In the genomic region with DNA sequence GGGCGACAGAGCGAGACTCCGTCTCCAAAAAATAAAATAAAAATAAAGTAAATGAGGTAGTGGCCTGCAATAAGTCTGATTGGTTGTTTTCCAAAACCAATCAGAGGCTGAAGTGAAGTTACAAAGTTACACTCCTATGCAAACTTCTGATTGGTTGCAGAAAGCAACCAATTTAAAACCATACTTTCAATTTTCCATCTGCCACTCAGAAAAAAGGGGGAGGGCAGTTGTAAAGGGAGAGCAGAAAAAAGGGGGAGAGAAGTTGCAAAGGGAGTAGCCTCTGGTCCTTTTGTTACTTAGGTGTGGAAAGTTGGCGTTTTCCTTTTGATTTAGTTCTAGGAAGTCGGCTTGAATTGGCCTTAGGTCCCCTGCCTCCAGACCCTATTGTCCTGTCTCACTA, we compare ENCODE assay signal across 21 cellular contexts. TPM values are rescaled to one million over a fixed set of nuclear protein-coding genes. Genes with fewer than 3 reads are reported as not detected.
DNase-seq lines count a peak whose midpoint lies in the region; ATAC-seq, FAIRE-seq and TF ChIP-seq lines count a peak whose summit lies in the region.
"Had no signal": no experiment of that assay in that cellular context is flagged by ENCODE, and none has a peak within 500 bp of the region (broad histone marks: within the 10 kb centered on the region; RNA-seq: fewer than 3 reads in every experiment).

No MANE protein-coding gene starts in this region.

- no peak overlapping the region for H3K4me2 ChIP-seq in keratinocyte (ENCODE audit: control insufficient read depth, extremely low read depth, insufficient read depth, low read depth, low read length)

- no peak for FAIRE-seq in keratinocyte (lab: Jason Lieb, UNC)
- FAIRE-seq: pancreas had no signal

- H3K4me3 ChIP-seq in Panc1 (ENCODE audit: low read depth in 2 of 2, low read length in 2 of 2) (peak overlapping the region; percentile 25 to 49), keratinocyte (ENCODE audit: control insufficient read depth in 2 of 3, extremely low read depth in 1 of 3, insufficient read depth in 2 of 3, low read depth in 1 of 3, low read length in 3 of 3) (no peak overlapping the region)
- H3K4me3 ChIP-seq: cardiac muscle cell, pancreas had no signal

- POLR2A ChIA-PET in activated CD4-positive, alpha-beta T cell treated with anti-CD3 and anti-CD28 coated beads for 36 hours (lab: Charles Lee) = no interaction called here
- POLR2A ChIA-PET in Panc1 (lab: Charles Lee) = interaction anchor here (0.6 kb wide), 1 partner anchor 126 kb away, joined by 6 read pairs; no protein-coding TSS in a partner anchor

- H3K27ac ChIP-seq in Panc1 (ENCODE audit: low read length) = 0 out of 2 replicates have a peak overlapping the region, but pooled peaks have one; percentile 9
- H3K27ac ChIP-seq in keratinocyte (ENCODE audit: control insufficient read depth, insufficient read depth, low read length) = no peak overlapping the region
- H3K27ac ChIP-seq: C4-2B, cardiac muscle cell, esophagus muscularis mucosa, pancreas had no signal

- H3K9me1 ChIP-seq in keratinocyte (ENCODE audit: control insufficient read depth, extremely low read depth, insufficient read depth, low read length) = no peaks in the 10 kb centered on the region

- H3K4me1 ChIP-seq in Panc1 (ENCODE audit: control insufficient read depth, insufficient read depth, low read length) (no peaks in the 10 kb centered on the region), keratinocyte (ENCODE audit: control insufficient read depth, extremely low read depth, insufficient read depth, low read length) (no peaks in the 10 kb centered on the region)
- H3K4me1 ChIP-seq: pancreas had no signal

- no TSS peak for BruUV-seq in Panc1 (replicated peaks; lab: Mats Ljungman, UMichigan)

- peaks cover 3% of the 10 kb centered on the region for H3K27me3 Mint-ChIP-seq in activated CD4-positive, alpha-beta T cell treated with anti-CD3 and anti-CD28 coated beads for 36 hours

- H4K20me1 ChIP-seq in keratinocyte (ENCODE audit: control insufficient read depth, extremely low read depth, insufficient read depth, low read length) = no peaks in the 10 kb centered on the region

- peak overlapping the region; percentile 44 for H2AFZ ChIP-seq in keratinocyte (ENCODE audit: control insufficient read depth, low read length)

- H3K9me3 ChIP-seq in Panc1 (ENCODE audit: control insufficient read depth, insufficient read depth, low read depth, low read length) (peaks cover 9% of the 10 kb centered on the region; the same call in 1 of the 2 replicates), keratinocyte (ENCODE audit: control insufficient read depth, low read depth, low read length) (no peaks in the 10 kb centered on the region)
- H3K9me3 ChIP-seq: esophagus muscularis mucosa, pancreas had no signal

- H3K79me2 ChIP-seq in keratinocyte (ENCODE audit: control insufficient read depth, insufficient read depth, low read length) = no peaks in the 10 kb centered on the region

- H3K9ac ChIP-seq in keratinocyte (ENCODE audit: control insufficient read depth, extremely low read depth, insufficient read depth, low read length) = no peak overlapping the region

- H3K27me3 ChIP-seq in Panc1 (ENCODE audit: control insufficient read depth, insufficient read depth, low read length) (no peaks in the 10 kb centered on the region), keratinocyte (ENCODE audit: control insufficient read depth, extremely low read depth, insufficient read depth, low read length) (no peaks in the 10 kb centered on the region)
- H3K27me3 ChIP-seq: cardiac muscle cell, esophagus muscularis mucosa, pancreas had no signal

- no peak for TF ChIP-seq CTCF in Panc1 (IDR thresholded peaks at IDR 0.05)
- no peak for TF ChIP-seq CTCF in keratinocyte (optimal IDR thresholded peaks at IDR 0.05 in 1 of 3, IDR thresholded peaks at IDR 0.05 in 1 of 3, conservative IDR thresholded peaks at IDR 0.05 in 1 of 3; ENCODE audit: extremely low read depth in 1 of 3, insufficient read depth in 2 of 3, low read length in 3 of 3)

- peaks cover 7% of the 10 kb centered on the region for H3K9me3 Mint-ChIP-seq in activated CD4-positive, alpha-beta T cell treated with anti-CD3 and anti-CD28 coated beads for 36 hours (ENCODE audit: low read depth)

- H3K27ac Mint-ChIP-seq in activated CD4-positive, alpha-beta T cell treated with anti-CD3 and anti-CD28 coated beads for 36 hours = no peak overlapping the region
- H3K27ac Mint-ChIP-seq: HFFc6; T-helper 2 cell treated with Interferon-gamma antibody and Interleukin-4, amounts not matched to agents 5 μg/mL and 100 μg/mL, for 36 hours had no signal

- intact Hi-C loops in activated CD4-positive, alpha-beta T cell treated with anti-CD3 and anti-CD28 coated beads for 36 hours (cut with DNase I, micrococcal nuclease) = no loop called here
- intact Hi-C loops in Panc1 (cut with micrococcal nuclease; ENCODE audit: unreplicated experiment) = no loop called here

- in situ Hi-C loops in Panc1 (cut with HindIII; ENCODE audit: low pct_unique_long_range_greater_than_20kb, low sequenced_read_pairs) = no loop called here

- H3K36me3 ChIP-seq in Panc1 (ENCODE audit: control insufficient read depth, insufficient read depth, low read length) = no peaks in the 10 kb centered on the region
- no peaks in the 10 kb centered on the region for H3K36me3 ChIP-seq in keratinocyte (ENCODE audit: control insufficient read depth in 2 of 2, extremely low read depth in 1 of 2, insufficient read depth in 2 of 2, low read length in 2 of 2)
- H3K36me3 ChIP-seq: cardiac muscle cell, esophagus muscularis mucosa, pancreas had no signal

- CTCF ChIA-PET in activated CD4-positive, alpha-beta T cell treated with anti-CD3 and anti-CD28 coated beads for 36 hours (lab: Charles Lee) = no interaction called here
- CTCF ChIA-PET in Panc1 (lab: Charles Lee) = no interaction called here

- peaks cover 4% of the 10 kb centered on the region for H3K36me3 Mint-ChIP-seq in activated CD4-positive, alpha-beta T cell treated with anti-CD3 and anti-CD28 coated beads for 36 hours (ENCODE audit: low read depth)

- dilution Hi-C loops in keratinocyte (cut with MboI; ENCODE audit: extremely low pct_ligation_motif_present, low sequenced_read_pairs) = no loop called here

- no peaks in the 10 kb centered on the region for H3K4me1 Mint-ChIP-seq in activated CD4-positive, alpha-beta T cell treated with anti-CD3 and anti-CD28 coated beads for 36 hours

- DNase-seq in activated CD4-positive, alpha-beta T cell treated with anti-CD3 and anti-CD28 coated beads for 36 hours = no peak
- no peak for DNase-seq in activated CD4-positive, alpha-beta T cell treated with anti-CD3 and anti-CD28 coated beads, Interleukin-2, amount 50 U/mL, for 1 hour
- DNase-seq in Panc1 (ENCODE audit: low read depth, low spot score) = no peak
- DNase-seq in keratinocyte (ENCODE audit: low read depth, low spot score) = no peak
- peak; percentile 44 for DNase-seq in stromal cell of bone marrow (ENCODE audit: low read depth)
- DNase-seq in mucosa of gallbladder (ENCODE audit: low spot score) = no peak
- DNase-seq: 8988T; activated CD4-positive, CD25-positive, alpha-beta regulatory T cell; HFFc6; hippocampal formation; left ventricle myocardium superior; MM.1S; NCI-H187; NCI-H510A; pancreas had no signal

- peak; percentile 44 for ATAC-seq in activated CD4-positive, alpha-beta T cell treated with anti-CD3 and anti-CD28 coated beads for 36 hours
- ATAC-seq in Panc1 (peak; percentile 56), GM18498 (IDR thresholded peaks at IDR 0.05; ENCODE audit: unreplicated experiment) (no peak), GM21529 (IDR thresholded peaks at IDR 0.05; ENCODE audit: unreplicated experiment) (no peak)
- ATAC-seq: left ventricle myocardium superior had no signal

- peak overlapping the region; percentile 38 for H3K4me3 Mint-ChIP-seq in activated CD4-positive, alpha-beta T cell treated with anti-CD3 and anti-CD28 coated beads for 36 hours
- H3K4me3 Mint-ChIP-seq: HFFc6; T-helper 2 cell treated with Interferon-gamma antibody and Interleukin-4, amounts not matched to agents 5 μg/mL and 100 μg/mL, for 36 hours had no signal

RNA-seq across cellular contexts. Expression of gene DNM1L, which starts 12.6 kb away (rescaled TPM):
- total RNA-seq in activated CD4-positive, alpha-beta T cell treated with anti-CD3 and anti-CD28 coated beads for 36 hours = 10 to 100 TPM; 67.1 to 68.5 TPM
- total RNA-seq in Panc1 (2021; ENCODE audit: unreplicated experiment) (91.8 TPM), mucosa of gallbladder (52.9 TPM)
- polyA plus RNA-seq in Panc1 (2012; ENCODE audit: insufficient read length) = 55.2 TPM
- polyA plus RNA-seq in keratinocyte = 64.8 to 115 TPM (median 89.5 TPM) in 3 replicates
- 65.1 TPM for polyA plus RNA-seq in keratinocyte (2011; ENCODE audit: low read depth)
- polyA plus RNA-seq in keratinocyte (2011; cell fraction: cytosol; rRNA removed) = 51.7 and 83.9 TPM in 2 replicates
- 108 and 137 TPM in 2 replicates for polyA plus RNA-seq in keratinocyte (2011; cell fraction: nucleus; rRNA removed)
- polyA plus RNA-seq in keratinocyte (2012; ENCODE audit: low replicate concordance) = 37.4 and 85.2 TPM in 2 replicates
- polyA minus RNA-seq in keratinocyte = 84.1 to 115 TPM (median 90.5 TPM) in 3 replicates
- 57.4 TPM for polyA minus RNA-seq in keratinocyte (2011; cell fraction: cytosol; rRNA and poly(A)+ RNA removed)
- polyA minus RNA-seq in keratinocyte (2011; cell fraction: nucleus; rRNA and poly(A)+ RNA removed) = 80.5 and 124 TPM in 2 replicates

Comparison
In these comparisons a context has a peak if more than half of its experiments do, and no peak if none do; other contexts are left out.
1. ATAC-seq: peak in activated CD4-positive, alpha-beta T cell treated with anti-CD3 and anti-CD28 coated beads for 36 hours (single experiment) and Panc1 (single experiment); none in GM18498 (single experiment) and GM21529 (single experiment).
2. H3K4me3 ChIP-seq: peak in Panc1 (2 of 2); none in keratinocyte (0 of 3).